14 cellular contexts compared by ENCODE assay signal in the genomic region with DNA sequence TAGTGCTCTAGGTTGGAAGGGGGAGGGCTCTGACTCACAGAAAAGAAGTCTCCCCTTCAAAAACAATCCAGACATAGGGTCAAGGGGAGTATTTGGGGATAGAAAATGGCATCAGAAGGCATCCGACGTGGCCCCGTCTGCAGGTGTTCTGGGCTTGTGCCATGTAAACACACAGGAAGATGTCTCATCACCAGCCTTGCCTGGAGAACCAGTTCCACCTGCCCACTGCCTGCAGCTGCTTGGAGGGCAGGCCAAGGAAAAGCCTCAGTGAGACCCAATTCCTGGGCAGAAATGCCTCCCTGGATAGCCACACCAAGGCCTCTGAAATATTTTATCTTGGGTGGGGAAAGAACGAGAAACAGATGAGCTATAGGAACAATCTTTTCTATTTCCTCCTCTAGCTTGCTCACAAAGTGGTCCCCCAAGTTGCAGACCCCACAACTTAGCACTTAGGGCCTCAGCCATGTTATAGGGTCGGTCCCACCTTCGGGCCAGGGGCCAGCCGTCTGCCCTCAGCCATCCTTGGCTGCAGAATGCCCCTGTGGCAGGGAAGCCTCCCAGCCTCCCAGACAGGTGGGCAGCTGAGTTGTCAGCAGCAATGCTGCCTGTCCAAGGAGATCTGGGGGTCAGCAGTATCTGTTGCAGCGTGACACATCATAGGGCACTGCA. TPM values are rescaled to one million over a fixed set of nuclear protein-coding genes. Genes with fewer than 3 reads are reported as not detected.
DNase-seq lines count a peak whose midpoint lies in the region; ATAC-seq, FAIRE-seq and TF ChIP-seq lines count a peak whose summit lies in the region.
"Had no signal": no experiment of that assay in that cellular context is flagged by ENCODE, and none has a peak within 500 bp of the region (broad histone marks: within the 10 kb centered on the region; RNA-seq: fewer than 3 reads in every experiment).

No MANE protein-coding gene starts in this region.

- H3K27ac ChIP-seq in CD4-positive, alpha-beta T cell (ENCODE audit: low read depth, low read length), result no peak overlapping the region
- H3K27ac ChIP-seq in neuronal stem cell (replicated peaks; ENCODE audit: low read length), result no peak overlapping the region

- H3K79me1 ChIP-seq in neuronal stem cell (ENCODE audit: low read depth, low read length), result no peaks in the 10 kb centered on the region

- no peaks in the 10 kb centered on the region for H3K9me3 ChIP-seq in CD4-positive, alpha-beta T cell (ENCODE audit: control insufficient read depth, low read length)
- no peaks in the 10 kb centered on the region for H3K9me3 ChIP-seq in neuronal stem cell (replicated peaks in 1 of 2; ENCODE audit: control insufficient read depth in 2 of 2, insufficient read depth in 1 of 2, low read depth in 1 of 2, low read length in 2 of 2)

- no peaks in the 10 kb centered on the region for H3K36me3 Mint-ChIP-seq in CD4-positive, alpha-beta T cell (ENCODE audit: low read depth)
- H3K36me3 Mint-ChIP-seq in chondrocyte (ENCODE audit: low read depth), result no peaks in the 10 kb centered on the region
- H3K36me3 Mint-ChIP-seq in activated naive CD4-positive, alpha-beta T cell treated with anti-CD3 and anti-CD28 coated beads, Interleukin-2, amount 10 ng/mL, durations not matched to agents 7 days and 5 days, result peaks cover 1% of the 10 kb centered on the region

- FAIRE-seq in GM12891 (lab: Jason Lieb, UNC), result no peak
- FAIRE-seq: frontal cortex had no signal

- DNase-seq in CD4-positive, alpha-beta T cell, result no peak
- peak; percentile 44 for DNase-seq in NAMALWA (ENCODE audit: low spot score)
- peak; percentile 61 for DNase-seq in chondrocyte (ENCODE audit: low spot score)
- no peak for DNase-seq in neuronal stem cell (ENCODE audit: low spot score)
- no peak for DNase-seq in SK-N-DZ (ENCODE audit: low spot score)
- no peak for DNase-seq in left ventricle myocardium superior
- no peak for DNase-seq in GM12891 (ENCODE audit: insufficient read length, low spot score)
- no peak for DNase-seq in activated naive CD4-positive, alpha-beta T cell treated with anti-CD3 and anti-CD28 coated beads, Interleukin-2, amount 10 ng/mL, durations not matched to agents 7 days and 5 days
- DNase-seq: activated CD4-positive, alpha-beta memory T cell treated with anti-CD3 and anti-CD28 coated beads, Interleukin-2, amount 10 ng/mL, durations not matched to agents 7 days and 5 days; effector memory CD4-positive, alpha-beta T cell; NCI-H1417 treated with DMSO at 0.1 percent for 48 hours; NCI-H446 treated with DMSO at 0.1 percent for 48 hours had no signal

- ATAC-seq in CD4-positive, alpha-beta T cell (ENCODE audit: poor library complexity), result no peak
- ATAC-seq in left ventricle myocardium superior, result no peak
- ATAC-seq: Right ventricle myocardium inferior had no signal

- H3K27me3 ChIP-seq in CD4-positive, alpha-beta T cell (ENCODE audit: control insufficient read depth, insufficient read depth, low read length), result no peaks in the 10 kb centered on the region
- peaks cover 0 to 8% (median 0%) of the 10 kb centered on the region in 3 experiments for H3K27me3 ChIP-seq in neuronal stem cell (ENCODE audit: control insufficient read depth in 3 of 3, insufficient read depth in 3 of 3, low read depth in 1 of 3, low read length in 3 of 3)

- H4K8ac ChIP-seq in neuronal stem cell (ENCODE audit: low read depth, low read length), result no peak overlapping the region

- H3K9ac ChIP-seq in neuronal stem cell (ENCODE audit: low read depth, low read length, poor library complexity), result peak overlapping the region; percentile 9

- H2AK5ac ChIP-seq in neuronal stem cell (ENCODE audit: low read depth, low read length), result no peak overlapping the region

- H3K36me3 ChIP-seq in neuronal stem cell (replicated peaks in 1 of 2; ENCODE audit: control insufficient read depth in 2 of 2, insufficient read depth in 2 of 2, low read length in 2 of 2), result no peaks in the 10 kb centered on the region

- no CpG with 5 or more reads among the region's 8 CpGs for WGBS in neuronal stem cell (ENCODE audit: extremely low coverage in 2 of 2, insufficient read length in 2 of 2, insufficient replicate concordance in 1 of 2), 2 donors

- H2AFZ ChIP-seq in neuronal stem cell (ENCODE audit: low read length), result no peak overlapping the region

- peaks cover 2 to 11% of the 10 kb centered on the region in 2 donors for H3K4me1 ChIP-seq in neuronal stem cell (ENCODE audit: control insufficient read depth in 2 of 2, insufficient read depth in 1 of 2, low read depth in 1 of 2, low read length in 2 of 2)

- H3K27ac Mint-ChIP-seq in CD4-positive, alpha-beta T cell, result peak overlapping the region; percentile 16
- no peak overlapping the region for H3K27ac Mint-ChIP-seq in chondrocyte (ENCODE audit: unreplicated experiment)
- H3K27ac Mint-ChIP-seq in activated naive CD4-positive, alpha-beta T cell treated with anti-CD3 and anti-CD28 coated beads, Interleukin-2, amount 10 ng/mL, durations not matched to agents 7 days and 5 days, result no peak overlapping the region
- H3K27ac Mint-ChIP-seq: activated CD4-positive, alpha-beta memory T cell treated with anti-CD3 and anti-CD28 coated beads, Interleukin-2, amount 10 ng/mL, durations not matched to agents 7 days and 5 days had no signal

- TF ChIP-seq POLR2A in GM12891 (IDR thresholded peaks at IDR 0.05; ENCODE audit: low read depth, low read length), result no peak

- no peak overlapping the region for H3K14ac ChIP-seq in neuronal stem cell (ENCODE audit: low read length)

- CTCF ChIA-PET in CD4-positive, alpha-beta T cell (lab: Charles Lee), result no interaction called here
- CTCF ChIA-PET in activated naive CD4-positive, alpha-beta T cell treated with anti-CD3 and anti-CD28 coated beads, Interleukin-2, amount 10 ng/mL, durations not matched to agents 7 days and 5 days (lab: Charles Lee), result no interaction called here

- no peak overlapping the region for H2BK12ac ChIP-seq in neuronal stem cell (ENCODE audit: low read length)

- POLR2A ChIA-PET in CD4-positive, alpha-beta T cell (lab: Charles Lee), result no interaction called here

- TF ChIP-seq CTCF in CD4-positive, alpha-beta T cell (IDR thresholded peaks at IDR 0.05), result no peak
- TF ChIP-seq CTCF in chondrocyte (IDR thresholded peaks at IDR 0.05), result no peak

- H3K23ac ChIP-seq in neuronal stem cell (ENCODE audit: low read depth, low read length, poor library complexity), result no peak overlapping the region

- H3K4me1 Mint-ChIP-seq in CD4-positive, alpha-beta T cell (ENCODE audit: low read depth), result peaks cover 60% of the 10 kb centered on the region
- peaks cover 17% of the 10 kb centered on the region for H3K4me1 Mint-ChIP-seq in chondrocyte (ENCODE audit: low read depth)
- H3K4me1 Mint-ChIP-seq in activated naive CD4-positive, alpha-beta T cell treated with anti-CD3 and anti-CD28 coated beads, Interleukin-2, amount 10 ng/mL, durations not matched to agents 7 days and 5 days, result peaks cover 51% of the 10 kb centered on the region

- intact Hi-C loops in CD4-positive, alpha-beta T cell (cut with DNase I, micrococcal nuclease), result loop anchor here in 1 of 2 experiments (5.0 kb wide), 1 partner anchor 39 kb away; no protein-coding TSS in a partner anchor
- intact Hi-C loops in left ventricle myocardium superior (cut with micrococcal nuclease), result no loop called here

- no peak overlapping the region for H2BK5ac ChIP-seq in neuronal stem cell (ENCODE audit: low read length)

- H3K18ac ChIP-seq in neuronal stem cell (ENCODE audit: low read length), result no peak overlapping the region

- H3K4ac ChIP-seq in neuronal stem cell (ENCODE audit: low read length), result no peak overlapping the region

- H3K9me3 Mint-ChIP-seq in CD4-positive, alpha-beta T cell, result no peaks in the 10 kb centered on the region
- no peaks in the 10 kb centered on the region for H3K9me3 Mint-ChIP-seq in chondrocyte (ENCODE audit: low read depth)
- H3K9me3 Mint-ChIP-seq in activated naive CD4-positive, alpha-beta T cell treated with anti-CD3 and anti-CD28 coated beads, Interleukin-2, amount 10 ng/mL, durations not matched to agents 7 days and 5 days, result no peaks in the 10 kb centered on the region
- H3K9me3 Mint-ChIP-seq: activated CD4-positive, alpha-beta memory T cell treated with anti-CD3 and anti-CD28 coated beads, Interleukin-2, amount 10 ng/mL, durations not matched to agents 7 days and 5 days had no signal

- no peak overlapping the region for H2BK15ac ChIP-seq in neuronal stem cell (ENCODE audit: low read length)

- H2BK120ac ChIP-seq in neuronal stem cell (ENCODE audit: low read depth, low read length), result no peak overlapping the region

- H3K4me3 ChIP-seq in neuronal stem cell (ENCODE audit: low read length in 2 of 2), result no peak overlapping the region

- no peaks in the 10 kb centered on the region for H3K27me3 Mint-ChIP-seq in CD4-positive, alpha-beta T cell
- H3K27me3 Mint-ChIP-seq in chondrocyte (ENCODE audit: low read depth), result peaks cover 4% of the 10 kb centered on the region
- peaks cover 51% of the 10 kb centered on the region for H3K27me3 Mint-ChIP-seq in activated naive CD4-positive, alpha-beta T cell treated with anti-CD3 and anti-CD28 coated beads, Interleukin-2, amount 10 ng/mL, durations not matched to agents 7 days and 5 days

- H4K91ac ChIP-seq in neuronal stem cell (ENCODE audit: low read depth, low read length, poor library complexity), result no peak overlapping the region

- no peak overlapping the region for H3K4me2 ChIP-seq in neuronal stem cell (ENCODE audit: insufficient read depth, low read length, poor library complexity, severe bottlenecking)

- peak overlapping the region; percentile 26 for H3K4me3 Mint-ChIP-seq in CD4-positive, alpha-beta T cell
- H3K4me3 Mint-ChIP-seq in chondrocyte (ENCODE audit: unreplicated experiment), result no peak overlapping the region
- H3K4me3 Mint-ChIP-seq in activated naive CD4-positive, alpha-beta T cell treated with anti-CD3 and anti-CD28 coated beads, Interleukin-2, amount 10 ng/mL, durations not matched to agents 7 days and 5 days, result no peak overlapping the region
- H3K4me3 Mint-ChIP-seq: activated CD4-positive, alpha-beta memory T cell treated with anti-CD3 and anti-CD28 coated beads, Interleukin-2, amount 10 ng/mL, durations not matched to agents 7 days and 5 days had no signal

TF ChIP-seq in GM12891, 5 proteins besides CTCF, POLR2A, EP300 and RAD21:
- no peak for TF ChIP-seq TAF1 (IDR thresholded peaks at IDR 0.05; ENCODE audit: low read depth, low read length)
- no peak for TF ChIP-seq PAX5 (IDR thresholded peaks at IDR 0.05; ENCODE audit: insufficient read depth, low read length, severe bottlenecking)
- TF ChIP-seq SPI1 (IDR thresholded peaks at IDR 0.05; ENCODE audit: low read depth, low read length), result no peak
- TF ChIP-seq POLR2AphosphoS5 (IDR thresholded peaks at IDR 0.05; ENCODE audit: low read depth, low read length), result no peak
- no peak for TF ChIP-seq POU2F2 (IDR thresholded peaks at IDR 0.05; ENCODE audit: low read depth, low read length)

RNA-seq across cellular contexts. Expression of gene ECHDC3, which starts 54.3 kb away (rescaled TPM):
- total RNA-seq in CD4-positive, alpha-beta T cell, result 1 to 10 TPM; 1.5 to 1.6 TPM
- total RNA-seq in chondrocyte (0.41 to 6.5 TPM (median 5.7 TPM) in 3 replicates), left ventricle myocardium superior (94.6 TPM)
- polyA plus RNA-seq in neuronal stem cell (2013, experiment 1 of 2), result 9.9 TPM
- polyA plus RNA-seq in neuronal stem cell (2013, experiment 2 of 2), result 10.0 TPM
- 19.2 and 19.6 TPM in 2 replicates for polyA plus RNA-seq in SK-N-DZ (2014; cell fraction: cytosol; rRNA removed)
- 8.7 and 14.1 TPM in 2 replicates for polyA plus RNA-seq in SK-N-DZ (2014; cell fraction: nucleus; rRNA removed)
- 5.9 TPM for polyA plus RNA-seq in GM12891 (2012; ENCODE audit: low read depth, missing spikeins)
- total RNA-seq: activated CD4-positive, alpha-beta memory T cell treated with anti-CD3 and anti-CD28 coated beads, Interleukin-2, amount 10 ng/mL, durations not matched to agents 7 days and 5 days had no signal

Comparison
In these comparisons a context has a peak if more than half of its experiments do, and no peak if none do; other contexts are left out.
1. DNase-seq: peak in NAMALWA (single experiment) and chondrocyte (single experiment); none in CD4-positive, alpha-beta T cell (0 of 10), neuronal stem cell (single experiment), SK-N-DZ (single experiment), left ventricle myocardium superior (single experiment), GM12891 (single experiment) and activated naive CD4-positive, alpha-beta T cell treated with anti-CD3 and anti-CD28 coated beads, Interleukin-2, amount 10 ng/mL, durations not matched to agents 7 days and 5 days (single experiment).
2. RNA of gene ECHDC3, which starts 54.3 kb away (total RNA-seq): 94.6 TPM in left ventricle myocardium superior (single experiment); 0.41 to 6.5 TPM in chondrocyte and 1.5 to 1.6 TPM in CD4-positive, alpha-beta T cell; every median in the first group is over 10 times any median in the second.